In the genomic region with DNA sequence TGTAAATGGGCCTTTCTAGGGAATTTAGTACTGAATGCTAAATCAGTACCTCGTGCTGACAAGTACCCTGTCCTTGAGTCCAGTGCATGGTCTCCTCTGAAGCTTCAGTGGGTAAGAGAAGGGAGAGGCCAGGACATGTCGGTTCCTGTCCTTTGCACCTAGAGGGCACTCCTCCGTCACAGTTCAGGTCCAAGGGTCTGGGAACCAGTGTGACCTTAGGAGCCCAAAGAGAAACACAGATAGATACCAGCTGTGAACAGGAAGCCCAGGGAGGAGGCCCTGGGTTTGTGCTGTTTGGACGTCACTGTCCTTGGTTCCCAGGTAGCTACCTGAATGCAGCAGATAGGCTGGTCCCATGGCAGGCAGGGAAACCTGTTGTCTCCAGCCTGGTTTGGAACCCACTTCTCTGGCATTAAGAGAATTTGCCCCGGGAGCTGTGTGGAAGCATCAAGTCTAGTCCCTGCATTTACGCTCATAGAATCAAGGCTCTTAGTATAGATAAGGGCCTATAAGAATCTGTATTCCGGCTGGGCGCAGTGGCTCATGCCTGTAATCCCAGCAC, we compare ENCODE assay signal across 15 cellular contexts. TPM values are rescaled to one million over a fixed set of nuclear protein-coding genes. Genes with fewer than 3 reads are reported as not detected.
DNase-seq lines count a peak whose midpoint lies in the region; ATAC-seq, FAIRE-seq and TF ChIP-seq lines count a peak whose summit lies in the region.
"Had no signal": no experiment of that assay in that cellular context is flagged by ENCODE, and none has a peak within 500 bp of the region (broad histone marks: within the 10 kb centered on the region; RNA-seq: fewer than 3 reads in every experiment).

No MANE protein-coding gene starts in this region.

- no peaks in the 10 kb centered on the region for H3K36me3 Mint-ChIP-seq in activated naive CD4-positive, alpha-beta T cell treated with anti-CD3 and anti-CD28 coated beads, Interleukin-2, amount 50 U/mL, for 72 hours

- no peak overlapping the region for H3K4me3 ChIP-seq in prostate gland

- in situ Hi-C loops in SK-MEL-5 (cut with HindIII; ENCODE audit: low pct_unique_long_range_greater_than_20kb, low sequenced_read_pairs), result no loop called here

- peak; percentile 33 for FAIRE-seq in HTR-8/SVneo (lab: Jason Lieb, UNC)
- FAIRE-seq: H54 had no signal

- 72% methylated on average over 8 of the region's 8 CpGs for WGBS in prostate gland

- peak; percentile 29 for ATAC-seq in left lobe of liver
- ATAC-seq in activated naive CD4-positive, alpha-beta T cell treated with anti-CD3 and anti-CD28 coated beads, Interleukin-2, amount 50 U/mL, for 72 hours, result no peak

- H3K27me3 ChIP-seq in prostate gland (replicated peaks; ENCODE audit: insufficient read depth), result peaks cover 3% of the 10 kb centered on the region

- DNase-seq in ELF-1 (ENCODE audit: low read depth, low spot score) (peak; percentile 79), HTR-8/SVneo (ENCODE audit: insufficient read length, low spot score) (no peak), SK-MEL-5 (ENCODE audit: low read depth, low spot score) (peak; percentile 15), left lobe of liver (ENCODE audit: low spot score) (no peak), HT-29 (ENCODE audit: low spot score) (no peak), prostate gland (ENCODE audit: low spot score) (no peak)
- DNase-seq in activated naive CD4-positive, alpha-beta T cell treated with anti-CD3 and anti-CD28 coated beads, Interleukin-2, amount 50 U/mL, for 72 hours (ENCODE audit: low spot score in 2 of 2), result no peak
- DNase-seq in activated T-cell treated with anti-CD3 and anti-CD28 coated beads, Interleukin-2, amount 50 U/mL, for 1 hour, result no peak
- DNase-seq: activated CD4-positive, alpha-beta T cell treated with anti-CD3 and anti-CD28 coated beads, Interleukin-2, amount 50 U/mL, for 4 hours; DMS79; NCI-H1092 treated with DMSO at 0.1 percent for 48 hours; Right ventricle myocardium superior; stimulated activated naive CD4-positive, alpha-beta T cell had no signal

- intact Hi-C loops in prostate gland (cut with DNase I), result no loop called here

- H3K4me1 ChIP-seq in prostate gland (replicated peaks), result no peaks in the 10 kb centered on the region

- H3K27ac Mint-ChIP-seq in activated naive CD4-positive, alpha-beta T cell treated with anti-CD3 and anti-CD28 coated beads, Interleukin-2, amount 50 U/mL, for 72 hours, result no peak overlapping the region
- H3K27ac Mint-ChIP-seq: nephron had no signal

- H3K27ac ChIP-seq in prostate gland, result no peak overlapping the region

- H3K36me3 ChIP-seq in prostate gland, result no peaks in the 10 kb centered on the region

- H3K9me3 ChIP-seq in prostate gland, result no peaks in the 10 kb centered on the region

- H3K9me3 Mint-ChIP-seq in activated naive CD4-positive, alpha-beta T cell treated with anti-CD3 and anti-CD28 coated beads, Interleukin-2, amount 50 U/mL, for 72 hours, result no peaks in the 10 kb centered on the region
- H3K9me3 Mint-ChIP-seq: nephron had no signal

- TF ChIP-seq CTCF in prostate gland (IDR thresholded peaks at IDR 0.05), result no peak

- no peak for TF ChIP-seq POLR2A in prostate gland (IDR thresholded peaks at IDR 0.05)

RNA-seq across cellular contexts. Expression of a gene that starts 3.9 kb away (rescaled TPM):
- not detected in 2 replicates for total RNA-seq in SK-MEL-5 (2014; rRNA removed; shearing (Covaris generic))
- not detected in 2 replicates for polyA plus RNA-seq in SK-MEL-5 (2015; cell fraction: cytosol; rRNA removed)
- polyA plus RNA-seq in SK-MEL-5 (2015; cell fraction: nucleus; rRNA removed), result not detected in 2 replicates
- 0.25 TPM for total RNA-seq in left lobe of liver
- total RNA-seq in activated naive CD4-positive, alpha-beta T cell treated with anti-CD3 and anti-CD28 coated beads, Interleukin-2, amount 50 U/mL, for 72 hours, result not detected
- total RNA-seq in HT-29 (2014; rRNA removed; shearing (Covaris generic)), result not detected in 2 replicates
- not detected for total RNA-seq in prostate gland
- total RNA-seq: Right ventricle myocardium superior had no signal

Comparison
In these comparisons a context has a peak if more than half of its experiments do, and no peak if none do; other contexts are left out.
1. DNase-seq: peak in ELF-1 (single experiment) and SK-MEL-5 (single experiment); none in HTR-8/SVneo (single experiment), left lobe of liver (single experiment), activated naive CD4-positive, alpha-beta T cell treated with anti-CD3 and anti-CD28 coated beads, Interleukin-2, amount 50 U/mL, for 72 hours (0 of 2), HT-29 (single experiment), activated T-cell treated with anti-CD3 and anti-CD28 coated beads, Interleukin-2, amount 50 U/mL, for 1 hour (single experiment) and prostate gland (single experiment).